In genomic region chr19:55536951-55537740, GRCh38 we compare ENCODE assay signal across 15 cellular contexts. TPM values are rescaled to one million over a fixed set of nuclear protein-coding genes. Genes with fewer than 3 reads are reported as not detected.
DNase-seq lines count a peak whose midpoint lies in the region; ATAC-seq and TF ChIP-seq lines count a peak whose summit lies in the region.
"Had no signal": no experiment of that assay in that cellular context is flagged by ENCODE, and none has a peak within 500 bp of the region (broad histone marks: within the 10 kb centered on the region; RNA-seq: fewer than 3 reads in every experiment).

SBK2 (minus strand) TSS chr19:55537133; CDS start chr19:55536294, 839 bp downstream.

- peak within 1 kb of the TSS; percentile 53 for H4K91ac ChIP-seq in neuronal stem cell (ENCODE audit: low read depth, low read length, poor library complexity)

- no peak for ATAC-seq in effector memory CD8-positive, alpha-beta T cell (replicated peaks)

- peak within 1 kb of the TSS; percentile 99 for H2AK5ac ChIP-seq in neuronal stem cell (ENCODE audit: low read depth, low read length)

- H2BK15ac ChIP-seq in neuronal stem cell (ENCODE audit: low read length): peak within 1 kb of the TSS; percentile 100

- no peaks in the 10 kb centered on the region for H3K9me3 Mint-ChIP-seq in effector memory CD8-positive, alpha-beta T cell

- peaks cover 7 to 8% of the 10 kb centered on the region in 2 donors for H3K27me3 Mint-ChIP-seq in effector memory CD8-positive, alpha-beta T cell

- no peak within 1 kb of the TSS for H3K27ac Mint-ChIP-seq in effector memory CD8-positive, alpha-beta T cell
- H3K27ac Mint-ChIP-seq: activated naive CD8-positive, alpha-beta T cell had no signal

- peaks cover 4% of the 10 kb centered on the region for H3K36me3 Mint-ChIP-seq in effector memory CD8-positive, alpha-beta T cell (ENCODE audit: insufficient read depth)
- H3K36me3 Mint-ChIP-seq: activated naive CD8-positive, alpha-beta T cell had no signal

- WGBS in neuronal stem cell (ENCODE audit: extremely low coverage in 2 of 2, insufficient read length in 2 of 2, insufficient replicate concordance in 1 of 2), 2 donors: no CpG with 5 or more reads among the region's 14 CpGs

- peak within 1 kb of the TSS; percentile 82 for H2BK5ac ChIP-seq in neuronal stem cell (ENCODE audit: low read length)

- H3K79me1 ChIP-seq in neuronal stem cell (ENCODE audit: low read depth, low read length): peaks cover 4% of the 10 kb centered on the region

- peak within 1 kb of the TSS; percentile 33 for H3K4me2 ChIP-seq in neuronal stem cell (ENCODE audit: insufficient read depth, low read length, poor library complexity, severe bottlenecking)

- H3K14ac ChIP-seq in neuronal stem cell (ENCODE audit: low read length): peak within 1 kb of the TSS; percentile 98

- H3K27me3 ChIP-seq in neuronal stem cell (ENCODE audit: control insufficient read depth in 3 of 3, insufficient read depth in 3 of 3, low read depth in 1 of 3, low read length in 3 of 3) (no peaks in the 10 kb centered on the region), breast epithelium (no peaks in the 10 kb centered on the region)

- TF ChIP-seq POLR2A in breast epithelium (IDR thresholded peaks at IDR 0.05): no peak

- peak within 1 kb of the TSS; percentile 100 for H2BK12ac ChIP-seq in neuronal stem cell (ENCODE audit: low read length)

- H3K9ac ChIP-seq in neuronal stem cell (ENCODE audit: low read depth, low read length, poor library complexity): peak within 1 kb of the TSS; percentile 95

- H3K4me1 ChIP-seq in neuronal stem cell (ENCODE audit: control insufficient read depth in 2 of 2, insufficient read depth in 1 of 2, low read depth in 1 of 2, low read length in 2 of 2) (peaks cover 14 to 18% of the 10 kb centered on the region in 2 donors), breast epithelium (no peaks in the 10 kb centered on the region)

- peak; percentile 26; the same call in 1 of the 3 replicates for TF ChIP-seq CTCF in GM12872 (IDR thresholded peaks at IDR 0.05; ENCODE audit: insufficient read depth, low read depth, low read length)
- TF ChIP-seq CTCF in epithelial cell of proximal tubule (conservative IDR thresholded peaks at IDR 0.05; ENCODE audit: low read depth, low read length): peak; percentile 34
- no peak for TF ChIP-seq CTCF in breast epithelium (IDR thresholded peaks at IDR 0.05)

- H3K36me3 ChIP-seq in neuronal stem cell (replicated peaks in 1 of 2; ENCODE audit: control insufficient read depth in 2 of 2, insufficient read depth in 2 of 2, low read length in 2 of 2) (no peaks in the 10 kb centered on the region), breast epithelium (no peaks in the 10 kb centered on the region)

- H3K4me3 Mint-ChIP-seq in effector memory CD8-positive, alpha-beta T cell: no peak within 1 kb of the TSS
- H3K4me3 Mint-ChIP-seq: activated naive CD8-positive, alpha-beta T cell had no signal

- peaks cover 0 to 3% of the 10 kb centered on the region in 2 donors for H3K9me3 ChIP-seq in neuronal stem cell (replicated peaks in 1 of 2; ENCODE audit: control insufficient read depth in 2 of 2, insufficient read depth in 1 of 2, low read depth in 1 of 2, low read length in 2 of 2)
- H3K9me3 ChIP-seq in breast epithelium: no peaks in the 10 kb centered on the region

- H3K4ac ChIP-seq in neuronal stem cell (ENCODE audit: low read length): peak within 1 kb of the TSS; percentile 89

- H2BK120ac ChIP-seq in neuronal stem cell (ENCODE audit: low read depth, low read length): peak within 1 kb of the TSS; percentile 91

- no peaks in the 10 kb centered on the region for H3K4me1 Mint-ChIP-seq in effector memory CD8-positive, alpha-beta T cell (ENCODE audit: low read depth in 2 of 2)

- H3K27ac ChIP-seq in neuronal stem cell (replicated peaks; ENCODE audit: low read length) (peak within 1 kb of the TSS; percentile 73), breast epithelium (no peak within 1 kb of the TSS)
- H3K27ac ChIP-seq: epithelial cell of prostate, RWPE1 had no signal

- H3K4me3 ChIP-seq in epithelial cell of proximal tubule (ENCODE audit: low read depth, low read length) (no peak within 1 kb of the TSS), neuronal stem cell (ENCODE audit: low read length in 2 of 2) (peak within 1 kb of the TSS in 1 of 2 donors; percentile 73), breast epithelium (no peak within 1 kb of the TSS)

- peak within 1 kb of the TSS; percentile 85 for H3K23ac ChIP-seq in neuronal stem cell (ENCODE audit: low read depth, low read length, poor library complexity)

- peak within 1 kb of the TSS; percentile 84 for H2AFZ ChIP-seq in neuronal stem cell (ENCODE audit: low read length)

- intact Hi-C loops in breast epithelium (cut with DNase I; ENCODE audit: low total_unique reads): no loop called here

- peak within 1 kb of the TSS; percentile 97 for H3K18ac ChIP-seq in neuronal stem cell (ENCODE audit: low read length)

- DNase-seq in NCI-H226 (peak; percentile 66), epithelial cell of proximal tubule (ENCODE audit: low read depth) (no peak), neuronal stem cell (ENCODE audit: low spot score) (peak; percentile 79), GM03348 (ENCODE audit: low spot score) (no peak), breast epithelium (ENCODE audit: low spot score in 2 of 2) (no peak), NCI-H1417 treated with DMSO at 0.1 percent for 48 hours (lab: John Stamatoyannopoulos, UW) (no peak)
- DNase-seq in effector memory CD8-positive, alpha-beta T cell: no peak
- DNase-seq: activated CD4-positive, alpha-beta T cell treated with anti-CD3 and anti-CD28 coated beads for 4 hours; NCI-H2029 treated with DMSO at 0.1 percent for 48 hours had no signal

- peak within 1 kb of the TSS; percentile 100 for H4K8ac ChIP-seq in neuronal stem cell (ENCODE audit: low read depth, low read length)

RNA-seq across cellular contexts. Expression of gene SBK2, which starts in this region (rescaled TPM):
- total RNA-seq in epithelial cell of proximal tubule: 0.58 and 2.9 TPM in 2 replicates
- polyA plus RNA-seq in neuronal stem cell (2013, experiment 1 of 2): 4.6 TPM
- 4.6 TPM for polyA plus RNA-seq in neuronal stem cell (2013, experiment 2 of 2)
- not detected for total RNA-seq in breast epithelium
- total RNA-seq: posterior vena cava, urinary bladder had no signal
- polyA plus RNA-seq: urinary bladder had no signal

Comparison
In these comparisons a context has a peak if more than half of its experiments do, and no peak if none do; other contexts are left out.
1. CTCF ChIP-seq: peak in GM12872 (single experiment) and epithelial cell of proximal tubule (single experiment); none in breast epithelium (0 of 3).
2. DNase-seq: peak in NCI-H226 (single experiment) and neuronal stem cell (single experiment); none in epithelial cell of proximal tubule (single experiment), GM03348 (single experiment), breast epithelium (0 of 2), NCI-H1417 treated with DMSO at 0.1 percent for 48 hours (single experiment) and effector memory CD8-positive, alpha-beta T cell (0 of 3).